21 cellular contexts compared by ENCODE assay signal in the genomic region with DNA sequence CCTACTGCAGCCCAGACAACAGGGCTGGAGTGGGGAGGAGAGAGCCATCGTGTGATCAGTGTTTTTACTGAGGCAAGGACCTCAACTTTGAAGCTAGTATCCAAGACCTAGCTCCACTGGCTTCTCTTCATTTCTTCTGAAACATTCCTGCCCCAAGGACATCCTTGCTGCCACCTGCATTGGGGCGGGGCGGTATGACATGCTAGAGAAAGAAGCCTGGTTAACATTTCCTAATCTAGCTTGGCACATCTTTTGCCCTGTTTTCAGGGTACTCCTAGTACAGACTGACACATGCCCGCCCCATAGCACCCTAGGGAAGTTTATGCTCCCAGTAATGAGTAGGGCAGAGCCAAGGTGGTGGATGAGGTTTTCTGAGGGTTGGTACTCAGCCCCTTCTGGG. TPM values are rescaled to one million over a fixed set of nuclear protein-coding genes. Genes with fewer than 3 reads are reported as not detected.
"Had no signal": no experiment of that assay in that cellular context is flagged by ENCODE, and none has a peak within 500 bp of the region (broad histone marks: within the 10 kb centered on the region; RNA-seq: fewer than 3 reads in every experiment).

No MANE protein-coding gene starts in this region.

- ATAC-seq: activated CD8-positive, alpha-beta T cell treated with anti-CD3 and anti-CD28 coated beads, Interleukin-2, amount 10 ng/mL, durations not matched to agents 7 days and 5 days; stimulated activated naive B cell treated with anti-CD40 and anti-IgM and Interleukin-4, amounts not matched to agents 10 μg/mL and 1 μg/mL and 100 μg/mL, for 72 hours had no signal

- H3K4me3 ChIP-seq: body of pancreas, lung, tibial nerve, uterus had no signal

- H3K27ac ChIP-seq: uterus had no signal

- H3K27ac Mint-ChIP-seq: activated CD4-positive, alpha-beta T cell treated with anti-CD3 and anti-CD28 coated beads, Interleukin-2, amount 10 ng/mL, durations not matched to agents 7 days and 5 days; activated CD8-positive, alpha-beta T cell treated with anti-CD3 and anti-CD28 coated beads, Interleukin-2, amount 10 ng/mL, durations not matched to agents 7 days and 5 days; activated T-cell treated with anti-CD3 and anti-CD28 coated beads, Interleukin-2, amount 50 U/mL, for 24 hours; activated T-helper 2 cell treated with anti-CD3 and anti-CD28 coated beads, Interferon-gamma antibody, Interleukin-2, Interleukin-4, amounts not matched to agents 10 μg/mL and 5 μg/mL and 100 μg/mL, durations not matched to agents 14 hours and 24 hours and 36 hours; mesothelial cell of epicardium; stimulated activated naive B cell treated with anti-CD40 and anti-IgM and Interleukin-4, amounts not matched to agents 10 μg/mL and 1 μg/mL and 100 μg/mL, for 72 hours had no signal

- H3K27me3 ChIP-seq: body of pancreas, uterus had no signal

- H3K36me3 ChIP-seq: tibial nerve, uterus had no signal

- H3K4me3 Mint-ChIP-seq: activated CD4-positive, alpha-beta T cell treated with anti-CD3 and anti-CD28 coated beads, Interleukin-2, amount 10 ng/mL, durations not matched to agents 7 days and 5 days; activated CD8-positive, alpha-beta T cell treated with anti-CD3 and anti-CD28 coated beads, Interleukin-2, amount 10 ng/mL, durations not matched to agents 7 days and 5 days; activated T-cell treated with anti-CD3 and anti-CD28 coated beads, Interleukin-2, amount 50 U/mL, for 24 hours; central memory CD8-positive, alpha-beta T cell; mesothelial cell of epicardium; nephron; stimulated activated naive B cell treated with anti-CD40 and anti-IgM and Interleukin-4, amounts not matched to agents 10 μg/mL and 1 μg/mL and 100 μg/mL, for 72 hours had no signal

- H3K4me1 ChIP-seq: uterus had no signal

- H3K9me3 Mint-ChIP-seq: activated CD4-positive, alpha-beta T cell treated with anti-CD3 and anti-CD28 coated beads, Interleukin-2, amount 10 ng/mL, durations not matched to agents 7 days and 5 days; activated T-cell treated with anti-CD3 and anti-CD28 coated beads, Interleukin-2, amount 50 U/mL, for 24 hours; activated T-helper 2 cell treated with anti-CD3 and anti-CD28 coated beads, Interferon-gamma antibody, Interleukin-2, Interleukin-4, amounts not matched to agents 10 μg/mL and 5 μg/mL and 100 μg/mL, durations not matched to agents 14 hours and 24 hours and 36 hours; central memory CD8-positive, alpha-beta T cell; mesothelial cell of epicardium; nephron; stimulated activated naive B cell treated with anti-CD40 and anti-IgM and Interleukin-4, amounts not matched to agents 10 μg/mL and 1 μg/mL and 100 μg/mL, for 72 hours had no signal

- H3K9me3 ChIP-seq: body of pancreas, tibial nerve, uterus had no signal

- H3K36me3 Mint-ChIP-seq: mesothelial cell of epicardium; stimulated activated naive B cell treated with anti-CD40 and anti-IgM and Interleukin-4, amounts not matched to agents 10 μg/mL and 1 μg/mL and 100 μg/mL, for 72 hours had no signal

- DNase-seq: activated CD4-positive, alpha-beta T cell treated with anti-CD3 and anti-CD28 coated beads, Interleukin-2, amount 10 ng/mL, durations not matched to agents 7 days and 5 days; activated CD8-positive, alpha-beta T cell treated with anti-CD3 and anti-CD28 coated beads, Interleukin-2, amount 10 ng/mL, durations not matched to agents 7 days and 5 days; activated naive CD4-positive, alpha-beta T cell treated with Interleukin-2 at 50 U/mL for 16 hours; activated T-cell treated with anti-CD3 and anti-CD28 coated beads, Interleukin-2, amount 50 U/mL, for 24 hours; cortex of kidney; effector CD4-positive, alpha-beta T cell; glutamatergic neuron; retina; stimulated activated naive B cell treated with anti-CD40 and anti-IgM and Interleukin-4, amounts not matched to agents 10 μg/mL and 1 μg/mL and 100 μg/mL, for 72 hours; T-helper 1 cell; T-helper 9 cell; uterus had no signal

RNA-seq across cellular contexts. Expression of gene ANKRD40CL, which starts 17.8 kb away (rescaled TPM):
- total RNA-seq: activated CD4-positive, alpha-beta T cell treated with anti-CD3 and anti-CD28 coated beads, Interleukin-2, amount 10 ng/mL, durations not matched to agents 7 days and 5 days; activated CD8-positive, alpha-beta T cell treated with anti-CD3 and anti-CD28 coated beads, Interleukin-2, amount 10 ng/mL, durations not matched to agents 7 days and 5 days; activated T-helper 2 cell treated with anti-CD3 and anti-CD28 coated beads, Interferon-gamma antibody, Interleukin-2, Interleukin-4, amounts not matched to agents 10 μg/mL and 5 μg/mL and 100 μg/mL, durations not matched to agents 14 hours and 24 hours and 36 hours; lung; mesothelial cell of epicardium; occipital lobe; posterior vena cava; tibial nerve; uterus had no signal
- polyA plus RNA-seq: lung had no signal

RNA-seq across cellular contexts. Expression of gene WFIKKN2, which starts 50.3 kb away (rescaled TPM):
- total RNA-seq: activated CD4-positive, alpha-beta T cell treated with anti-CD3 and anti-CD28 coated beads, Interleukin-2, amount 10 ng/mL, durations not matched to agents 7 days and 5 days; activated CD8-positive, alpha-beta T cell treated with anti-CD3 and anti-CD28 coated beads, Interleukin-2, amount 10 ng/mL, durations not matched to agents 7 days and 5 days; activated T-helper 2 cell treated with anti-CD3 and anti-CD28 coated beads, Interferon-gamma antibody, Interleukin-2, Interleukin-4, amounts not matched to agents 10 μg/mL and 5 μg/mL and 100 μg/mL, durations not matched to agents 14 hours and 24 hours and 36 hours had no signal
